17 cellular contexts compared by ENCODE assay signal in the genomic region with DNA sequence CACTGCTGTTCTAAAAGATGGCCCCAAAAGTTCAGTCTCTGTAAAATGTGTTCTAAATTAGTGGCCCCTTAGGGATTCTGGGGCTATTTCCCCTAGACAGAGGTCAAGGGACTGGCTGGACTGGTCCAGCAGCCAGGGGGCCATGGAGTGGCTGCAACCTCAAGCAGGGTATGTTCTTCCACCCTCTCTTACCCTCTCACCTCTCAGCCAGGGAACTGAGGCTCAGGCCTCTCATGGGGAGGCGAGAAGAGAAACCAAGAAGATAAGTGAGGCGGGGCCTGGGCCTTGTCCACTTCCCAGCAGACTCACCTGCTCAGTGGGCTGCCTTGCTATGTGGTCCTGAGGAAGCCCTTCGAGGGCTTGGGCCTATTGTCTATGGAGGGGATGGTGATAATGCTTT.
DNase-seq lines count a peak whose midpoint lies in the region; ATAC-seq and TF ChIP-seq lines count a peak whose summit lies in the region.
"Had no signal": no experiment of that assay in that cellular context is flagged by ENCODE, and none has a peak within 500 bp of the region (broad histone marks: within the 10 kb centered on the region; RNA-seq: fewer than 3 reads in every experiment).

No MANE protein-coding gene starts in this region.

- no peak for TF ChIP-seq CTCF in Caco-2 (IDR thresholded peaks at IDR 0.05; ENCODE audit: insufficient read depth in 1 of 2, low read depth in 1 of 2, low read length in 1 of 2, severe bottlenecking in 1 of 2, unreplicated experiment in 1 of 2)
- TF ChIP-seq CTCF in glutamatergic neuron (IDR thresholded peaks at IDR 0.05; ENCODE audit: partially characterized antibody, unreplicated experiment): no peak

- no peaks in the 10 kb centered on the region for H3K36me3 ChIP-seq in Caco-2 (ENCODE audit: control insufficient read depth, insufficient read depth, low read length)
- H3K36me3 ChIP-seq: BLaER1 treated with 17β-estradiol and CSF1 and Interleukin-3, amounts not matched to agents 10 nM and 100 nM had no signal

- H3K4me1 ChIP-seq in Caco-2: peaks cover 4% of the 10 kb centered on the region

- BruUV-seq in Caco-2 (replicated peaks; lab: Mats Ljungman, UMichigan): no TSS peak

- peak; percentile 20 for ATAC-seq in stimulated activated effector memory CD8-positive, alpha-beta T cell treated with anti-CD3 and anti-CD28 coated beads, Interleukin-12 subunit alpha, Interleukin-12 subunit beta, amount 100 ng/mL, for 72 hours
- ATAC-seq in HG03135 (IDR thresholded peaks at IDR 0.05; ENCODE audit: unreplicated experiment): no peak
- no peak for ATAC-seq in GM21717 (IDR thresholded peaks at IDR 0.05; ENCODE audit: unreplicated experiment)
- ATAC-seq in HG03342 (IDR thresholded peaks at IDR 0.05; ENCODE audit: unreplicated experiment): no peak
- ATAC-seq: CD8-positive, alpha-beta T cell had no signal

- POLR2A ChIA-PET in Caco-2 (lab: Charles Lee): no interaction called here

- H3K9me3 ChIP-seq in Caco-2: no peaks in the 10 kb centered on the region
- H3K9me3 ChIP-seq: BLaER1 treated with 17β-estradiol and CSF1 and Interleukin-3, amounts not matched to agents 10 nM and 100 nM had no signal

- H3K27ac Mint-ChIP-seq in Caco-2 (ENCODE audit: unreplicated experiment) (peak overlapping the region; percentile 62), glutamatergic neuron (ENCODE audit: unreplicated experiment) (peak overlapping the region; percentile 11)
- no peak overlapping the region for H3K27ac Mint-ChIP-seq in stimulated activated effector memory CD8-positive, alpha-beta T cell treated with anti-CD3 and anti-CD28 coated beads, Interleukin-12 subunit alpha, Interleukin-12 subunit beta, amount 100 ng/mL, for 72 hours
- H3K27ac Mint-ChIP-seq: CD4-positive, alpha-beta T cell; CD8-positive, alpha-beta T cell had no signal

- CTCF ChIA-PET in Caco-2 (lab: Charles Lee): no interaction called here

- peaks cover 21% of the 10 kb centered on the region for H3K4me1 Mint-ChIP-seq in Caco-2 (ENCODE audit: low read depth, unreplicated experiment)
- peaks cover 20% of the 10 kb centered on the region for H3K4me1 Mint-ChIP-seq in glutamatergic neuron (ENCODE audit: low read depth, unreplicated experiment)
- H3K4me1 Mint-ChIP-seq in stimulated activated effector memory CD8-positive, alpha-beta T cell treated with anti-CD3 and anti-CD28 coated beads, Interleukin-12 subunit alpha, Interleukin-12 subunit beta, amount 100 ng/mL, for 72 hours: no peaks in the 10 kb centered on the region

- intact Hi-C loops in Caco-2 (cut with micrococcal nuclease; ENCODE audit: unreplicated experiment): loop anchor here (5.0 kb wide), 1 partner anchor 227 kb away; no protein-coding TSS in a partner anchor

- H3K4me3 ChIP-seq in Caco-2 (ENCODE audit: low read depth, low read length): no peak overlapping the region
- H3K4me3 ChIP-seq: BLaER1 treated with 17β-estradiol and CSF1 and Interleukin-3, amounts not matched to agents 10 nM and 100 nM had no signal

- no peak overlapping the region for H3K4me3 Mint-ChIP-seq in Caco-2 (ENCODE audit: unreplicated experiment)
- H3K4me3 Mint-ChIP-seq in glutamatergic neuron (ENCODE audit: unreplicated experiment): no peak overlapping the region
- no peak overlapping the region for H3K4me3 Mint-ChIP-seq in stimulated activated effector memory CD8-positive, alpha-beta T cell treated with anti-CD3 and anti-CD28 coated beads, Interleukin-12 subunit alpha, Interleukin-12 subunit beta, amount 100 ng/mL, for 72 hours
- H3K4me3 Mint-ChIP-seq: CD4-positive, alpha-beta T cell; CD8-positive, alpha-beta T cell had no signal

- no peak for DNase-seq in Caco-2
- DNase-seq in glutamatergic neuron: no peak
- DNase-seq in stimulated activated effector memory CD8-positive, alpha-beta T cell treated with anti-CD3 and anti-CD28 coated beads, Interleukin-12 subunit alpha, Interleukin-12 subunit beta, amount 100 ng/mL, for 72 hours (ENCODE audit: low spot score in 2 of 2): no peak
- DNase-seq in DMS79 treated with DMSO at 0.1 percent for 48 hours (lab: John Stamatoyannopoulos, UW): no peak
- DNase-seq: 8988T; ACHN; CD4-positive, alpha-beta T cell; CD8-positive, alpha-beta T cell; DMS 273 treated with DMSO at 0.1 percent for 48 hours; DMS153; DMS53; DMS79; GF-D8 had no signal

- H3K9me3 Mint-ChIP-seq in Caco-2 (ENCODE audit: unreplicated experiment): no peaks in the 10 kb centered on the region
- H3K9me3 Mint-ChIP-seq in glutamatergic neuron (ENCODE audit: unreplicated experiment): peaks cover 4% of the 10 kb centered on the region
- H3K9me3 Mint-ChIP-seq in stimulated activated effector memory CD8-positive, alpha-beta T cell treated with anti-CD3 and anti-CD28 coated beads, Interleukin-12 subunit alpha, Interleukin-12 subunit beta, amount 100 ng/mL, for 72 hours: no peaks in the 10 kb centered on the region
- H3K9me3 Mint-ChIP-seq: CD4-positive, alpha-beta T cell; CD8-positive, alpha-beta T cell had no signal

- H3K27me3 Mint-ChIP-seq in Caco-2 (ENCODE audit: insufficient read depth, unreplicated experiment): no peaks in the 10 kb centered on the region
- H3K27me3 Mint-ChIP-seq in glutamatergic neuron (ENCODE audit: unreplicated experiment): peaks cover 7% of the 10 kb centered on the region
- H3K27me3 Mint-ChIP-seq: CD4-positive, alpha-beta T cell had no signal

- H3K27me3 ChIP-seq in Caco-2 (replicated peaks; ENCODE audit: control insufficient read depth, insufficient read depth, low read length): no peaks in the 10 kb centered on the region

- no peaks in the 10 kb centered on the region for H3K36me3 Mint-ChIP-seq in Caco-2 (ENCODE audit: insufficient read depth, unreplicated experiment)
- no peaks in the 10 kb centered on the region for H3K36me3 Mint-ChIP-seq in glutamatergic neuron (ENCODE audit: unreplicated experiment)
- no peaks in the 10 kb centered on the region for H3K36me3 Mint-ChIP-seq in stimulated activated effector memory CD8-positive, alpha-beta T cell treated with anti-CD3 and anti-CD28 coated beads, Interleukin-12 subunit alpha, Interleukin-12 subunit beta, amount 100 ng/mL, for 72 hours
- H3K36me3 Mint-ChIP-seq: CD8-positive, alpha-beta T cell had no signal
